ENCODE assay signal across 2 cellular contexts in the genomic region with DNA sequence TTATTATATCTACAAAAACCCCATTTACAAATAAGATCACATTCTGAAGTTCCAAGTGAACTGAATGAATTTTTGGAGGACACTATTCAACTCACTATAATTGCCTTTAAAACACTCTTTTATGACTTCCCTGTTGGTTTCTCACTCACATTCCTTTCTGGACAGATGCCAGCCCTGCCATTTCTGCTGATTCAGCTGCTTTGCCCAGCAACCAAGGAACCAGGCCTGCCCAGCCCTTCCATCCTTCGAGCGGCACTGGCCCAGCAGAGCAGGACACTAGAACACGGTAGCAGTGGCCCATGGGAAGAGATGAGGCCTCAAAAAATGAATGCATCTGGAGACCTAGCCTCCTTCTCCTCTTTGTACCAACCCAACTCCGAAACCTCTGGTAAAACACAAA.
A peak's percentile ranks its signal among the peaks of the same experiment; 100 is the strongest.
TF ChIP-seq lines count a peak whose summit lies in the region.

No MANE protein-coding gene starts in this region.

TF ChIP-seq in A549, 52 proteins besides CTCF, POLR2A, EP300 and RAD21:
- peak; percentile 7 for TF ChIP-seq MAFK (IDR thresholded peaks at IDR 0.05; ENCODE audit: partially characterized antibody)

TF ChIP-seq in K562, 482 proteins besides CTCF, POLR2A, EP300 and RAD21:
- TF ChIP-seq ZNF316 (IDR thresholded peaks at IDR 0.05) (peak; percentile 32), MAFG (tag; conservative IDR thresholded peaks at IDR 0.05) (0 out of 2 replicates have a peak, but pooled peaks have one; percentile 27), MAFF (IDR thresholded peaks at IDR 0.05; ENCODE audit: low read length) (peak; percentile 59), MAFK (IDR thresholded peaks at IDR 0.05; ENCODE audit: low read length) (peak; percentile 67)
